ENCODE assay signal across 14 cellular contexts in genomic region chr3:107209302-107210060, GRCh38.
A peak's percentile ranks its signal among the peaks of the same experiment; 100 is the strongest.
DNase-seq lines count a peak whose midpoint lies in the region; ATAC-seq and TF ChIP-seq lines count a peak whose summit lies in the region.
"Had no signal": no experiment of that assay in that cellular context is flagged by ENCODE, and none has a peak within 500 bp of the region (broad histone marks: within the 10 kb centered on the region; RNA-seq: fewer than 3 reads in every experiment).

No MANE protein-coding gene starts in this region.

- ATAC-seq in effector memory CD8-positive, alpha-beta T cell (replicated peaks) = no peak

- TF ChIP-seq CTCF in cardiac fibroblast (IDR thresholded peaks at IDR 0.05; ENCODE audit: low read depth, low read length) (no peak), stomach (IDR thresholded peaks at IDR 0.05) (no peak), GM13977 (IDR thresholded peaks at IDR 0.05; ENCODE audit: extremely low read depth, insufficient read depth, missing control alignments) (no peak)

- no peak overlapping the region for H3K9ac ChIP-seq in GM23248

- peak overlapping the region; percentile 70 for H3K4me2 ChIP-seq in GM23248 (ENCODE audit: unreplicated experiment)

- H3K4me3 ChIP-seq in GM23248 (no peak overlapping the region), cardiac fibroblast (replicated peaks in 1 of 2; ENCODE audit: low read depth in 2 of 2, low read length in 2 of 2) (no peak overlapping the region), mesodermal cell (ENCODE audit: extremely low read depth, insufficient read depth, low read length, poor library complexity, severe bottlenecking) (no peak overlapping the region), stomach (no peak overlapping the region)

- H3K9me2 ChIP-seq in GM23248 (ENCODE audit: insufficient read depth) = no peaks in the 10 kb centered on the region

- H3K4me1 Mint-ChIP-seq in effector memory CD8-positive, alpha-beta T cell (ENCODE audit: low read depth in 2 of 2) = no peaks in the 10 kb centered on the region

- H3K27me3 Mint-ChIP-seq in effector memory CD8-positive, alpha-beta T cell = peaks cover 17 to 20% of the 10 kb centered on the region in 2 donors

- WGBS in GM23248 (ENCODE audit: low coverage in 1 of 2, low lambda C conversion rate in 2 of 2, missing lambda C conversion rate in 2 of 2), 2 experiments = 32 to 33% methylated on average over 7 of the region's 7 CpGs
- WGBS in mesodermal cell (ENCODE audit: insufficient coverage in 2 of 2), 2 experiments = 90 to 100% methylated on average over 4 of the region's 7 CpGs
- WGBS in stomach, 5 donors = 67 to 76% (median 71%) methylated on average over 7 of the region's 7 CpGs

- no peaks in the 10 kb centered on the region for H3K9me3 ChIP-seq in GM23248 (ENCODE audit: low read depth)
- no peaks in the 10 kb centered on the region for H3K9me3 ChIP-seq in mesodermal cell (ENCODE audit: control insufficient read depth, low read length)
- no peaks in the 10 kb centered on the region for H3K9me3 ChIP-seq in stomach

- no peaks in the 10 kb centered on the region for H3K79me2 ChIP-seq in GM23248 (ENCODE audit: insufficient read depth)

- H3K27me3 ChIP-seq in GM23248 (replicated peaks; ENCODE audit: insufficient read depth) = no peaks in the 10 kb centered on the region
- no peaks in the 10 kb centered on the region for H3K27me3 ChIP-seq in stomach

- in situ Hi-C loops in GM23248 (cut with MboI) (no loop called here), GM13977 (cut with MboI; ENCODE audit: low pct_unique_long_range_greater_than_20kb, low sequenced_read_pairs, unreplicated experiment) (no loop called here)

- H3K36me3 ChIP-seq in GM23248 (ENCODE audit: low read depth) (no peaks in the 10 kb centered on the region), mesodermal cell (ENCODE audit: control insufficient read depth, insufficient read depth, low read length) (no peaks in the 10 kb centered on the region), stomach (no peaks in the 10 kb centered on the region)

- no peak for TF ChIP-seq POLR2A in stomach (IDR thresholded peaks at IDR 0.05)

- no peaks in the 10 kb centered on the region for H3K36me3 Mint-ChIP-seq in effector memory CD8-positive, alpha-beta T cell (ENCODE audit: insufficient read depth)
- H3K36me3 Mint-ChIP-seq: IgD-negative memory B cell had no signal

- H3K9me3 Mint-ChIP-seq in effector memory CD8-positive, alpha-beta T cell = no peaks in the 10 kb centered on the region
- H3K9me3 Mint-ChIP-seq: activated T-helper 1 cell treated with anti-CD3 and anti-CD28 coated beads, Interleukin-12 subunit alpha, Interleukin-12 subunit beta, Interleukin-2, Interleukin-4 antibody, amounts not matched to agents 30 ng/mL and 10 ng/mL and 1 ng/mL, durations not matched to agents 14 hours and 24 hours and 36 hours; IgD-negative memory B cell had no signal

- intact Hi-C loops in stomach (cut with DNase I; ENCODE audit: low total_unique reads) = no loop called here

- H3K27ac ChIP-seq in GM23248 = no peak overlapping the region
- H3K27ac ChIP-seq in mesodermal cell (ENCODE audit: low read depth, low read length, severe bottlenecking) = peak overlapping the region; percentile 93
- H3K27ac ChIP-seq in stomach = peak overlapping the region in 4 of 5 donors; percentile 50 to 76 (median 72)

- H3K4me3 Mint-ChIP-seq in effector memory CD8-positive, alpha-beta T cell = no peak overlapping the region
- H3K4me3 Mint-ChIP-seq: activated T-helper 1 cell treated with anti-CD3 and anti-CD28 coated beads, Interleukin-12 subunit alpha, Interleukin-12 subunit beta, Interleukin-2, Interleukin-4 antibody, amounts not matched to agents 30 ng/mL and 10 ng/mL and 1 ng/mL, durations not matched to agents 14 hours and 24 hours and 36 hours; IgD-negative memory B cell had no signal

- no peak overlapping the region for H3K27ac Mint-ChIP-seq in effector memory CD8-positive, alpha-beta T cell
- H3K27ac Mint-ChIP-seq: activated T-helper 1 cell treated with anti-CD3 and anti-CD28 coated beads, Interleukin-12 subunit alpha, Interleukin-12 subunit beta, Interleukin-2, Interleukin-4 antibody, amounts not matched to agents 30 ng/mL and 10 ng/mL and 1 ng/mL, durations not matched to agents 14 hours and 24 hours and 36 hours; IgD-negative memory B cell had no signal

- H3K4me1 ChIP-seq in GM23248 (ENCODE audit: insufficient read depth) (peaks cover 29% of the 10 kb centered on the region), mesodermal cell (ENCODE audit: control insufficient read depth, insufficient read depth, low read length, poor library complexity, severe bottlenecking) (peaks cover 31% of the 10 kb centered on the region), stomach (peaks cover 11 to 30% (median 20%) of the 10 kb centered on the region in 4 donors)

- no peak for DNase-seq in GM23248
- DNase-seq in cardiac fibroblast (ENCODE audit: low read depth in 2 of 2) = peak; percentile 39 to 49
- no peak for DNase-seq in stomach
- no peak for DNase-seq in GM13977 (ENCODE audit: low spot score)
- no peak for DNase-seq in effector memory CD8-positive, alpha-beta T cell
- no peak for DNase-seq in GM19238 (ENCODE audit: insufficient read length, low spot score)
- DNase-seq in COR-L47 (lab: John Stamatoyannopoulos, UW) = no peak
- DNase-seq: activated CD4-positive, alpha-beta T cell treated with anti-CD3 and anti-CD28 coated beads for 4 hours; NCI-H1105 treated with DMSO at 0.1 percent for 48 hours; NCI-H446 treated with DMSO at 0.1 percent for 48 hours; OCI-M1 had no signal

- H4K20me1 ChIP-seq in GM23248 (ENCODE audit: insufficient read depth) = no peaks in the 10 kb centered on the region

- TF ChIP-seq EP300 in stomach (IDR thresholded peaks at IDR 0.05) = no peak

- peak overlapping the region; percentile 46 for H2AFZ ChIP-seq in GM23248

- H3F3A ChIP-seq in GM23248 (ENCODE audit: insufficient read depth) = peaks cover 19% of the 10 kb centered on the region

Comparison
In these comparisons a context has a peak if more than half of its experiments do, and no peak if none do; other contexts are left out.
1. DNase-seq: peak in cardiac fibroblast (2 of 2); none in GM23248 (single experiment), stomach (single experiment), GM13977 (single experiment), effector memory CD8-positive, alpha-beta T cell (0 of 3), GM19238 (single experiment) and COR-L47 (single experiment).